Comparison of ENCODE assay signal across 9 cellular contexts in genomic region chr16:1534021-1535020, GRCh38. TPM values are rescaled to one million over a fixed set of nuclear protein-coding genes. Genes with fewer than 3 reads are reported as not detected.
DNase-seq lines count a peak whose midpoint lies in the region; ATAC-seq, FAIRE-seq and TF ChIP-seq lines count a peak whose summit lies in the region.
"Had no signal": no experiment of that assay in that cellular context is flagged by ENCODE, and none has a peak within 500 bp of the region (broad histone marks: within the 10 kb centered on the region; RNA-seq: fewer than 3 reads in every experiment).

No MANE protein-coding gene starts in this region.

- TF ChIP-seq CTCF in AG10803 (conservative IDR thresholded peaks at IDR 0.05; ENCODE audit: low read length) (no peak), endothelial cell of umbilical vein (IDR thresholded peaks at IDR 0.05; ENCODE audit: extremely low read depth in 1 of 2, insufficient read depth in 1 of 2, low read depth in 1 of 2, low read length in 2 of 2) (no peak), osteoblast (IDR thresholded peaks at IDR 0.05; ENCODE audit: extremely low read depth, low read depth, low read length) (no peak)

- BruUV-seq in endothelial cell of umbilical vein (replicated peaks; lab: Mats Ljungman, UMichigan) = no TSS peak

- intact Hi-C loops in endothelial cell of umbilical vein (cut with micrococcal nuclease) = no loop called here

- H3K36me3 ChIP-seq in endothelial cell of umbilical vein (ENCODE audit: control insufficient read depth in 2 of 2, extremely low read depth in 1 of 2, insufficient read depth in 2 of 2, low read length in 2 of 2) (peaks cover 4 to 22% of the 10 kb centered on the region in 2 experiments), osteoblast (ENCODE audit: insufficient read depth, low read length) (peaks cover 18% of the 10 kb centered on the region)

- peak; percentile 62 for FAIRE-seq in endothelial cell of umbilical vein (lab: Jason Lieb, UNC)

- no peaks in the 10 kb centered on the region for H4K20me1 ChIP-seq in endothelial cell of umbilical vein (replicated peaks; ENCODE audit: control insufficient read depth, extremely low read depth, insufficient read depth, low read length)
- H4K20me1 ChIP-seq in osteoblast (ENCODE audit: insufficient read depth, low read length) = peaks cover 14% of the 10 kb centered on the region

- no peak for TF ChIP-seq POLR2A in endothelial cell of umbilical vein (IDR thresholded peaks at IDR 0.05; ENCODE audit: low read depth, low read length)

- H3K9me3 ChIP-seq in T-helper 17 cell (ENCODE audit: control insufficient read depth, low read length, poor library complexity, severe bottlenecking) (no peaks in the 10 kb centered on the region), endothelial cell of umbilical vein (replicated peaks; ENCODE audit: control insufficient read depth, insufficient read depth, low read length) (no peaks in the 10 kb centered on the region), osteoblast (ENCODE audit: low read depth, low read length) (no peaks in the 10 kb centered on the region)

- H3K4me2 ChIP-seq in endothelial cell of umbilical vein (ENCODE audit: insufficient read depth, low read length) (peak overlapping the region; percentile 82), osteoblast (ENCODE audit: insufficient read depth, low read length) (peak overlapping the region; percentile 76)

- CTCF ChIA-PET in endothelial cell of umbilical vein (lab: Charles Lee) = interaction anchor here (1.1 to 2.5 kb wide), 4 partner anchors 9 to 40 kb away, joined by 3 to 16 read pairs (median 8); no protein-coding TSS in a partner anchor

- peak overlapping the region; percentile 78 for H3K4me3 ChIP-seq in AG10803 (ENCODE audit: low read length)
- H3K4me3 ChIP-seq in endothelial cell of umbilical vein (replicated peaks in 1 of 3; ENCODE audit: insufficient read depth in 1 of 3, low read depth in 1 of 3, low read length in 3 of 3) = peak overlapping the region; percentile 39 to 72 (median 56)
- peak overlapping the region; percentile 76 for H3K4me3 ChIP-seq in osteoblast (ENCODE audit: insufficient read depth, low read length)

- peak overlapping the region; percentile 98 for H3K27ac Mint-ChIP-seq in T-helper 17 cell

- no peaks in the 10 kb centered on the region for H3K9me1 ChIP-seq in endothelial cell of umbilical vein (replicated peaks; ENCODE audit: control insufficient read depth, extremely low read depth, insufficient read depth, low read length)

- H3K27me3 ChIP-seq in endothelial cell of umbilical vein (ENCODE audit: control insufficient read depth in 2 of 2, insufficient read depth in 2 of 2, low read length in 2 of 2) (no peaks in the 10 kb centered on the region), osteoblast (ENCODE audit: insufficient read depth, low read length) (no peaks in the 10 kb centered on the region)

- dilution Hi-C loops in endothelial cell of umbilical vein (cut with MboI; ENCODE audit: extremely low pct_ligation_motif_present, low sequenced_read_pairs) = no loop called here

- DNase-seq in AG10803 (ENCODE audit: low read depth) (peak; percentile 29), T-helper 17 cell (no peak), endothelial cell of umbilical vein (ENCODE audit: low read depth, low spot score) (peak; percentile 47), osteoblast (ENCODE audit: insufficient read length, low spot score, missing footprints) (peak; percentile 93), DMS 273 (lab: John Stamatoyannopoulos, UW; ENCODE audit: unreplicated experiment) (no peak), glomerular visceral epithelial cell (ENCODE audit: extremely low spot score) (no peak), NCI-H2171 (lab: John Stamatoyannopoulos, UW) (no peak)
- DNase-seq: SHP77 had no signal

- H3K9ac ChIP-seq in endothelial cell of umbilical vein (replicated peaks; ENCODE audit: extremely low read depth, insufficient read depth, low read length) = peak overlapping the region; percentile 73

- H3K4me1 ChIP-seq in endothelial cell of umbilical vein (ENCODE audit: control insufficient read depth, extremely low read depth, insufficient read depth, low read length) (peaks cover 37% of the 10 kb centered on the region), osteoblast (ENCODE audit: insufficient read depth, low read length) (peaks cover 19% of the 10 kb centered on the region)

- H3K27me3 Mint-ChIP-seq in T-helper 17 cell = no peaks in the 10 kb centered on the region

- H2AFZ ChIP-seq in endothelial cell of umbilical vein (ENCODE audit: low read depth, low read length) (peak overlapping the region; percentile 16), osteoblast (ENCODE audit: low read length) (peak overlapping the region; percentile 80)

- ATAC-seq in T-helper 17 cell (peak; percentile 14), HG03432 (IDR thresholded peaks at IDR 0.05; ENCODE audit: unreplicated experiment) (no peak)

- peaks cover 6% of the 10 kb centered on the region for H3K36me3 Mint-ChIP-seq in T-helper 17 cell (ENCODE audit: low read depth)

- peak overlapping the region; percentile 99 for H3K4me3 Mint-ChIP-seq in T-helper 17 cell

- H3K27ac ChIP-seq in endothelial cell of umbilical vein (ENCODE audit: insufficient read depth, low read depth, low read length) (peak overlapping the region; percentile 67), osteoblast (ENCODE audit: low read depth, low read length) (peak overlapping the region; percentile 41)

- H3K4me1 Mint-ChIP-seq in T-helper 17 cell = peaks cover 41% of the 10 kb centered on the region

- peaks cover 47% of the 10 kb centered on the region for H3K79me2 ChIP-seq in endothelial cell of umbilical vein (ENCODE audit: control insufficient read depth, insufficient read depth, low read length)
- peaks cover 40% of the 10 kb centered on the region for H3K79me2 ChIP-seq in osteoblast (ENCODE audit: insufficient read depth, low read length)

- POLR2A ChIA-PET in endothelial cell of umbilical vein (lab: Charles Lee) = no interaction called here

TF ChIP-seq in endothelial cell of umbilical vein, 7 proteins besides CTCF, POLR2A, EP300 and RAD21:
- TF ChIP-seq MAX (IDR thresholded peaks at IDR 0.05; ENCODE audit: insufficient read depth, insufficient read length) (peak; percentile 45), GATA2 (IDR thresholded peaks at IDR 0.05; ENCODE audit: insufficient read depth, insufficient read length, low read depth, low read length) (no peak)
TF ChIP-seq in endothelial cell of umbilical vein: peak in this region for 1.

RNA-seq across cellular contexts. Expression of gene TMEM204, which starts 0.9 kb away (rescaled TPM):
- 10 to 100 TPM; 22.2 to 23.4 TPM for total RNA-seq in T-helper 17 cell
- total RNA-seq in endothelial cell of umbilical vein = 32.5 and 37.5 TPM in 2 replicates
- polyA plus RNA-seq in endothelial cell of umbilical vein = 50.7 and 68.8 TPM in 2 replicates
- 27.0 and 28.3 TPM in 2 replicates for polyA plus RNA-seq in endothelial cell of umbilical vein (2011; cell fraction: cytosol; rRNA removed)
- polyA plus RNA-seq in endothelial cell of umbilical vein (2011; cell fraction: nucleus; rRNA removed) = 12.0 and 13.7 TPM in 2 replicates
- polyA plus RNA-seq in endothelial cell of umbilical vein (2012) = 11.0 and 16.4 TPM in 2 replicates
- 20.9 and 24.0 TPM in 2 replicates for polyA minus RNA-seq in endothelial cell of umbilical vein
- polyA minus RNA-seq in endothelial cell of umbilical vein (2011; cell fraction: cytosol; rRNA and poly(A)+ RNA removed) = not detected
- 5.5 and 9.4 TPM in 2 replicates for polyA minus RNA-seq in endothelial cell of umbilical vein (2011; cell fraction: nucleus; rRNA and poly(A)+ RNA removed)
- total RNA-seq in osteoblast = 7.7 and 8.3 TPM in 2 replicates

RNA-seq across cellular contexts. Expression of gene TELO2, which starts 41.2 kb away (rescaled TPM):
- total RNA-seq in T-helper 17 cell (10 to 100 TPM; 36.4 to 39.7 TPM), endothelial cell of umbilical vein (60.5 and 61.6 TPM in 2 replicates), osteoblast (12.4 and 18.1 TPM in 2 replicates)
- 30.7 and 32.8 TPM in 2 replicates for polyA plus RNA-seq in endothelial cell of umbilical vein
- 14.5 and 21.1 TPM in 2 replicates for polyA plus RNA-seq in endothelial cell of umbilical vein (2011; cell fraction: cytosol; rRNA removed)
- polyA plus RNA-seq in endothelial cell of umbilical vein (2011; cell fraction: nucleus; rRNA removed) = 124 and 125 TPM in 2 replicates
- 25.5 and 32.2 TPM in 2 replicates for polyA plus RNA-seq in endothelial cell of umbilical vein (2012)
- 9.7 and 17.8 TPM in 2 replicates for polyA minus RNA-seq in endothelial cell of umbilical vein
- polyA minus RNA-seq in endothelial cell of umbilical vein (2011; cell fraction: cytosol; rRNA and poly(A)+ RNA removed) = 16.3 TPM
- 21.6 and 26.8 TPM in 2 replicates for polyA minus RNA-seq in endothelial cell of umbilical vein (2011; cell fraction: nucleus; rRNA and poly(A)+ RNA removed)

RNA-seq across cellular contexts. Expression of gene PTX4, which starts 45.6 kb away (rescaled TPM):
- total RNA-seq in T-helper 17 cell (not detected), endothelial cell of umbilical vein (0.31 TPM in 1 of 2 replicates, not detected in the other), osteoblast (not detected in 2 replicates)
- polyA plus RNA-seq in endothelial cell of umbilical vein = not detected in 2 replicates
- polyA plus RNA-seq in endothelial cell of umbilical vein (2011; cell fraction: cytosol; rRNA removed) = not detected in 2 replicates
- not detected in 2 replicates for polyA plus RNA-seq in endothelial cell of umbilical vein (2011; cell fraction: nucleus; rRNA removed)
- not detected in 2 replicates for polyA plus RNA-seq in endothelial cell of umbilical vein (2012)
- polyA minus RNA-seq in endothelial cell of umbilical vein = not detected in 2 replicates
- not detected for polyA minus RNA-seq in endothelial cell of umbilical vein (2011; cell fraction: cytosol; rRNA and poly(A)+ RNA removed)
- not detected in 2 replicates for polyA minus RNA-seq in endothelial cell of umbilical vein (2011; cell fraction: nucleus; rRNA and poly(A)+ RNA removed)

RNA-seq across cellular contexts. Expression of gene CLCN7, which starts 59.5 kb away (rescaled TPM):
- total RNA-seq in T-helper 17 cell (100 to 1,000 TPM in 1 of 2 donors, 10 to 100 TPM in 1; 93.9 to 113 TPM), endothelial cell of umbilical vein (89.8 and 94.9 TPM in 2 replicates), osteoblast (161 and 187 TPM in 2 replicates)
- 59.8 and 76.1 TPM in 2 replicates for polyA plus RNA-seq in endothelial cell of umbilical vein
- polyA plus RNA-seq in endothelial cell of umbilical vein (2011; cell fraction: cytosol; rRNA removed) = 32.8 and 46.6 TPM in 2 replicates
- 214 and 337 TPM in 2 replicates for polyA plus RNA-seq in endothelial cell of umbilical vein (2011; cell fraction: nucleus; rRNA removed)
- polyA plus RNA-seq in endothelial cell of umbilical vein (2012) = 71.9 and 88.4 TPM in 2 replicates
- 52.1 and 73.9 TPM in 2 replicates for polyA minus RNA-seq in endothelial cell of umbilical vein
- 26.7 TPM for polyA minus RNA-seq in endothelial cell of umbilical vein (2011; cell fraction: cytosol; rRNA and poly(A)+ RNA removed)
- polyA minus RNA-seq in endothelial cell of umbilical vein (2011; cell fraction: nucleus; rRNA and poly(A)+ RNA removed) = 52.9 and 94.4 TPM in 2 replicates

Comparison
In these comparisons a context has a peak if more than half of its experiments do, and no peak if none do; other contexts are left out.
1. DNase-seq: peak in AG10803 (single experiment), endothelial cell of umbilical vein (single experiment) and osteoblast (single experiment); none in T-helper 17 cell (0 of 3), DMS 273 (single experiment), glomerular visceral epithelial cell (single experiment) and NCI-H2171 (single experiment).
2. Peak in every context shown above with its lines, with median percentiles within 50 percentile points of each other: H3K4me3 ChIP-seq.